8 cellular contexts compared by ENCODE assay signal in genomic region chr20:10511166-10511506, GRCh38.
DNase-seq lines count a peak whose midpoint lies in the region; ATAC-seq, FAIRE-seq and TF ChIP-seq lines count a peak whose summit lies in the region.

No MANE protein-coding gene starts in this region.

- DNase-seq in astrocyte (ENCODE audit: low read depth) = no peak
- no peak for DNase-seq in naive thymus-derived CD8-positive, alpha-beta T cell
- DNase-seq in NOMO-1 treated with DMSO at 0.1 percent for 48 hours (lab: John Stamatoyannopoulos, UW; ENCODE audit: unreplicated experiment) = no peak
- DNase-seq in GM19238 (ENCODE audit: insufficient read length, low spot score) = no peak
- no peak for DNase-seq in dermis blood vessel endothelial cell

- ATAC-seq in GM18498 (IDR thresholded peaks at IDR 0.05; ENCODE audit: unreplicated experiment) = peak; percentile 24
- peak; percentile 2 for ATAC-seq in HG03066 (IDR thresholded peaks at IDR 0.05; ENCODE audit: low read depth, unreplicated experiment)
- no peak for ATAC-seq in naive thymus-derived CD8-positive, alpha-beta T cell
- no peak for ATAC-seq in GM21390 (IDR thresholded peaks at IDR 0.05; ENCODE audit: unreplicated experiment)

- peak overlapping the region; percentile 93 for H3K27ac Mint-ChIP-seq in astrocyte (ENCODE audit: unreplicated experiment)
- H3K27ac Mint-ChIP-seq in naive thymus-derived CD8-positive, alpha-beta T cell = peak overlapping the region in 7 of 10 donors; percentile 15 to 80 (median 68)

- H3K4me1 ChIP-seq in astrocyte (ENCODE audit: insufficient read depth, low read length) = peaks cover 26% of the 10 kb centered on the region

- H3K27me3 ChIP-seq in astrocyte (ENCODE audit: insufficient read depth, low read length) = no peaks in the 10 kb centered on the region

- peak overlapping the region; percentile 77 for H3K4me2 ChIP-seq in astrocyte (ENCODE audit: low read length)

- H2AFZ ChIP-seq in astrocyte (ENCODE audit: low read depth, low read length) = peak overlapping the region; percentile 44

- H3K36me3 Mint-ChIP-seq in astrocyte (ENCODE audit: low read depth, unreplicated experiment) = no peaks in the 10 kb centered on the region
- peaks cover 0 to 6% (median 5%) of the 10 kb centered on the region in 3 donors for H3K36me3 Mint-ChIP-seq in naive thymus-derived CD8-positive, alpha-beta T cell

- H3K4me3 Mint-ChIP-seq in astrocyte (ENCODE audit: unreplicated experiment) = no peak overlapping the region
- H3K4me3 Mint-ChIP-seq in naive thymus-derived CD8-positive, alpha-beta T cell = peak overlapping the region in 2 of 10 donors; percentile 30 to 38

- H3K79me2 ChIP-seq in astrocyte (ENCODE audit: insufficient read depth, low read length) = no peaks in the 10 kb centered on the region

- peak overlapping the region; percentile 90 for H3K27ac ChIP-seq in astrocyte (ENCODE audit: low read depth, low read length)

- POLR2A ChIA-PET in naive thymus-derived CD8-positive, alpha-beta T cell (lab: Charles Lee) = no interaction called here

- no peaks in the 10 kb centered on the region for H3K9me3 ChIP-seq in astrocyte (ENCODE audit: insufficient read depth, low read depth, low read length)

- peaks cover 30% of the 10 kb centered on the region for H3K4me1 Mint-ChIP-seq in astrocyte (ENCODE audit: low read depth, unreplicated experiment)
- H3K4me1 Mint-ChIP-seq in naive thymus-derived CD8-positive, alpha-beta T cell = peaks cover 14 to 56% (median 29%) of the 10 kb centered on the region in 4 donors

- H3K9me3 Mint-ChIP-seq in astrocyte (ENCODE audit: unreplicated experiment) = no peaks in the 10 kb centered on the region
- no peaks in the 10 kb centered on the region for H3K9me3 Mint-ChIP-seq in naive thymus-derived CD8-positive, alpha-beta T cell

- TF ChIP-seq CTCF in astrocyte (IDR thresholded peaks at IDR 0.05; ENCODE audit: insufficient read depth, low read depth, low read length) = no peak

- H3K27me3 Mint-ChIP-seq in astrocyte (ENCODE audit: low read depth, unreplicated experiment) = no peaks in the 10 kb centered on the region
- no peaks in the 10 kb centered on the region for H3K27me3 Mint-ChIP-seq in naive thymus-derived CD8-positive, alpha-beta T cell

- H3K36me3 ChIP-seq in astrocyte (ENCODE audit: insufficient read depth, low read length) = no peaks in the 10 kb centered on the region

- no peak for FAIRE-seq in astrocyte (lab: Jason Lieb, UNC)

- H3K4me3 ChIP-seq in astrocyte (ENCODE audit: insufficient read depth, low read depth, low read length) = peak overlapping the region; percentile 16

- H3K9ac ChIP-seq in astrocyte (ENCODE audit: low read length) = peak overlapping the region; percentile 71

- no peaks in the 10 kb centered on the region for H4K20me1 ChIP-seq in astrocyte (ENCODE audit: insufficient read depth, low read length)

Comparison
In these comparisons a context has a peak if more than half of its experiments do, and no peak if none do; other contexts are left out.
1. ATAC-seq: peak in GM18498 (single experiment) and HG03066 (single experiment); none in naive thymus-derived CD8-positive, alpha-beta T cell (0 of 2) and GM21390 (single experiment).